9 cellular contexts compared by ENCODE assay signal in genomic region chr16:31214705-31215286, GRCh38. TPM values are rescaled to one million over a fixed set of nuclear protein-coding genes. Genes with fewer than 3 reads are reported as not detected.
DNase-seq lines count a peak whose midpoint lies in the region; ATAC-seq, FAIRE-seq and TF ChIP-seq lines count a peak whose summit lies in the region.
"Had no signal": no experiment of that assay in that cellular context is flagged by ENCODE, and none has a peak within 500 bp of the region (broad histone marks: within the 10 kb centered on the region; RNA-seq: fewer than 3 reads in every experiment).

No MANE protein-coding gene starts in this region.

- H3K4me3 Mint-ChIP-seq in CD4-positive, alpha-beta T cell: peak overlapping the region; percentile 76

- peaks cover 0 to 27% (median 22%) of the 10 kb centered on the region in 4 donors for H3K4me1 ChIP-seq in Peyer's patch

- intact Hi-C loops in CD4-positive, alpha-beta T cell (cut with DNase I, micrococcal nuclease): no loop called here

- H3K27me3 ChIP-seq in CD4-positive, alpha-beta T cell (ENCODE audit: control insufficient read depth, insufficient read depth, low read length): peaks cover 49% of the 10 kb centered on the region
- H3K27me3 ChIP-seq in Peyer's patch: peaks cover 0 to 21% of the 10 kb centered on the region in 2 donors

- TF ChIP-seq POLR2A in Peyer's patch (IDR thresholded peaks at IDR 0.05) (no peak), H54 (IDR thresholded peaks at IDR 0.05; ENCODE audit: low read depth, low read length) (no peak)

- POLR2A ChIA-PET in CD4-positive, alpha-beta T cell (lab: Charles Lee): interaction anchor here (0.6 to 3.3 kb wide), 5 partner anchors 13 to 37 kb away, joined by 3 to 24 read pairs (median 3); partner anchors contain the start of genes FUS and PYCARD

- CTCF ChIA-PET in CD4-positive, alpha-beta T cell (lab: Charles Lee): interaction anchor here (1.2 kb wide), 1 partner anchor 72 kb away, joined by 3 read pairs; no protein-coding TSS in a partner anchor

- no peak for FAIRE-seq in H54 (lab: Jason Lieb, UNC)

- peaks cover 16% of the 10 kb centered on the region for H3K4me1 Mint-ChIP-seq in CD4-positive, alpha-beta T cell (ENCODE audit: low read depth)

- no peaks in the 10 kb centered on the region for H3K36me3 ChIP-seq in Peyer's patch

- ATAC-seq in CD4-positive, alpha-beta T cell (ENCODE audit: poor library complexity): peak; percentile 35
- peak; percentile 43 for ATAC-seq in omental fat pad (ENCODE audit: low FRiP score)
- no peak for ATAC-seq in GM19324 (IDR thresholded peaks at IDR 0.05; ENCODE audit: low FRiP score, unreplicated experiment)

- no peak overlapping the region for H3K27ac Mint-ChIP-seq in CD4-positive, alpha-beta T cell

- H3K27ac ChIP-seq in CD4-positive, alpha-beta T cell (ENCODE audit: low read depth, low read length): no peak overlapping the region
- peak overlapping the region in 1 of 4 donors; percentile 55 for H3K27ac ChIP-seq in Peyer's patch

- no peaks in the 10 kb centered on the region for H3K9me3 Mint-ChIP-seq in CD4-positive, alpha-beta T cell

- peaks cover 51% of the 10 kb centered on the region for H3K27me3 Mint-ChIP-seq in CD4-positive, alpha-beta T cell

- H3K36me3 Mint-ChIP-seq in CD4-positive, alpha-beta T cell (ENCODE audit: low read depth): no peaks in the 10 kb centered on the region

- TF ChIP-seq CTCF in CD4-positive, alpha-beta T cell (IDR thresholded peaks at IDR 0.05): no peak
- TF ChIP-seq CTCF in Peyer's patch (IDR thresholded peaks at IDR 0.05) (no peak), fibroblast of mammary gland (conservative IDR thresholded peaks at IDR 0.05; ENCODE audit: control insufficient read depth, insufficient read depth, low read depth, low read length) (no peak), omental fat pad (IDR thresholded peaks at IDR 0.05) (no peak)

- DNase-seq in CD4-positive, alpha-beta T cell: no peak
- DNase-seq in Peyer's patch: no peak
- no peak for DNase-seq in fibroblast of mammary gland (ENCODE audit: low read depth)
- no peak for DNase-seq in omental fat pad (ENCODE audit: low spot score)
- DNase-seq in H54 (ENCODE audit: insufficient read length, low spot score): no peak
- no peak for DNase-seq in OCI-M2 (lab: John Stamatoyannopoulos, UW; ENCODE audit: unreplicated experiment)
- DNase-seq in SHP77 (lab: John Stamatoyannopoulos, UW): no peak

- peak overlapping the region; percentile 23 to 52 (median 44) for H3K4me3 ChIP-seq in Peyer's patch
- H3K4me3 ChIP-seq in fibroblast of mammary gland (ENCODE audit: control insufficient read depth, low read depth, low read length): peak overlapping the region; percentile 12

- no peaks in the 10 kb centered on the region for H3K9me3 ChIP-seq in CD4-positive, alpha-beta T cell (ENCODE audit: control insufficient read depth, low read length)
- no peaks in the 10 kb centered on the region for H3K9me3 ChIP-seq in Peyer's patch

RNA-seq across cellular contexts. Expression of gene TRIM72, which starts 0.9 kb away (rescaled TPM):
- total RNA-seq in CD4-positive, alpha-beta T cell: under 1 TPM in 1 of 2 experiments, not detected in 1; 0.17 TPM
- total RNA-seq in Peyer's patch: not detected
- total RNA-seq in omental fat pad: under 1 TPM in 1 of 4 donors, not detected in 3; 0.28 TPM
- total RNA-seq: RPMI7951 had no signal

RNA-seq across cellular contexts. Expression of gene PYDC1, which starts 2.1 kb away (rescaled TPM):
- total RNA-seq in CD4-positive, alpha-beta T cell: not detected
- total RNA-seq in Peyer's patch (not detected), omental fat pad (not detected)
- total RNA-seq: RPMI7951 had no signal

RNA-seq across cellular contexts. Expression of gene PYCARD, which starts 12.2 kb away (rescaled TPM):
- 1 to 10 TPM; 8.1 to 8.5 TPM for total RNA-seq in CD4-positive, alpha-beta T cell
- total RNA-seq in Peyer's patch: 100 to 1,000 TPM in 2 of 4 donors, 10 to 100 TPM in 2; 91.1 to 201 (median 125) TPM
- 10 to 100 TPM; 25.4 to 50.2 (median 37.8) TPM for total RNA-seq in omental fat pad

RNA-seq across cellular contexts. Expression of gene FUS, which starts 34.9 kb away (rescaled TPM):
- 100 to 1,000 TPM; 699 to 733 TPM for total RNA-seq in CD4-positive, alpha-beta T cell
- 100 to 1,000 TPM in 2 of 4 donors, 10 to 100 TPM in 2; 69.7 to 173 (median 121) TPM for total RNA-seq in Peyer's patch
- total RNA-seq in omental fat pad: 100 to 1,000 TPM in 2 of 4 donors, 10 to 100 TPM in 2; 65.0 to 162 (median 116) TPM

RNA-seq across cellular contexts. Expression of gene ITGAM, which starts 45.0 kb away (rescaled TPM):
- 1 to 10 TPM; 1.8 to 4.3 TPM for total RNA-seq in CD4-positive, alpha-beta T cell
- total RNA-seq in Peyer's patch (10 to 100 TPM in 1 of 4 donors, 1 to 10 TPM in 2, under 1 TPM in 1; 0.35 to 14.9 (median 7.2) TPM), omental fat pad (10 to 100 TPM; 23.9 to 58.4 (median 38.8) TPM)
- total RNA-seq: RPMI7951 had no signal
